25 cellular contexts compared by ENCODE assay signal in the genomic region with DNA sequence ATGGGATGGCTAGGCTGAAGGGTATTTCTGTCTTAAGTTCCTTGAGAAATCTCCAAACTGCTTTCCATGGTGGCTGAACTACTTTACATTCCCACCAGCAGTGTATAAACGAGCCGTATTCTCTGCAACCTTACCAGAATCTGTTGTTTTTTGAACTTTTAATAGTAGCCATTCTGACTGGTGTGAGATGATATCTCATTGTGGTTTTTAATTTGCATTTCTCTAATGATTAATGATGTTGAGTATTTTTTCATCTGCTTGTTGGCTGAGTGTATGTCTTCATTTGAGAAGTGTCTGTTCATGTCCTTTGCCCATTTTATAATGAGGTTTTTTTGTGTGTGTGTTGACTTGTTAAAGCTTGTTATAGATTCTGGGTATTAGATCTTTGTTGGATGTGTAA.
"Had no signal": no experiment of that assay in that cellular context is flagged by ENCODE, and none has a peak within 500 bp of the region (broad histone marks: within the 10 kb centered on the region; RNA-seq: fewer than 3 reads in every experiment).

No MANE protein-coding gene starts in this region.

- H3K4me2 ChIP-seq: neural progenitor cell had no signal

- FAIRE-seq: small intestine had no signal

- H3K36me3 ChIP-seq: colonic mucosa, gastrocnemius medialis, prostate gland, right atrium auricular region, sigmoid colon, thoracic aorta, transverse colon, vagina had no signal

- H3K27ac ChIP-seq: colonic mucosa, epithelial cell of prostate, gastrocnemius medialis, neural progenitor cell, prostate gland, right atrium auricular region, transverse colon, vagina had no signal

- H3K9ac ChIP-seq: neural progenitor cell had no signal

- DNase-seq: colonic mucosa; effector CD8-positive, alpha-beta T cell; endodermal cell; foreskin fibroblast; gastrocnemius medialis; head of caudate nucleus; kidney; mesenchymal stem cell; mucosa of descending colon; naive thymus-derived CD4-positive, alpha-beta T cell; sigmoid colon; small intestine; stimulated activated CD4-positive, alpha-beta T cell treated with anti-CD3 and anti-CD28 coated beads, Interleukin-15, amount 100 ng/mL, for 24 hours; stimulated activated CD4-positive, alpha-beta T cell treated with anti-CD3 and anti-CD28 coated beads, Interleukin-2, amount 100 ng/mL, for 48 hours; stimulated activated naive B cell treated with anti-CD40 and anti-IgM and Interleukin-4, amounts not matched to agents 10 μg/mL and 1 μg/mL and 100 μg/mL, for 72 hours; transverse colon had no signal

- H3K4me3 ChIP-seq: colonic mucosa, gastrocnemius medialis, lung, mucosa of descending colon, neural progenitor cell, prostate gland, right atrium auricular region, sigmoid colon, thoracic aorta, transverse colon, vagina had no signal

- ATAC-seq: esophagus mucosa; gastrocnemius medialis; left lobe of liver; mucosa of descending colon; naive thymus-derived CD4-positive, alpha-beta T cell; stimulated activated naive B cell treated with anti-CD40 and anti-IgM and Interleukin-4, amounts not matched to agents 10 μg/mL and 1 μg/mL and 100 μg/mL, for 72 hours had no signal

- H3K9me3 ChIP-seq: colonic mucosa, gastrocnemius medialis, mucosa of descending colon, prostate gland, right atrium auricular region, sigmoid colon, thoracic aorta, transverse colon, vagina had no signal

- H3K4me1 ChIP-seq: colonic mucosa, gastrocnemius medialis, neural progenitor cell, prostate gland, right atrium auricular region, transverse colon, vagina had no signal

- H3K27me3 ChIP-seq: colonic mucosa, gastrocnemius medialis, neural progenitor cell, right atrium auricular region, sigmoid colon, transverse colon, vagina had no signal

- H2AFZ ChIP-seq: neural progenitor cell had no signal
